Comparison of ENCODE assay signal across 1 cellular context in genomic region chr17:55286681-55287589, GRCh38.
A peak's percentile ranks its signal among the peaks of the same experiment; 100 is the strongest.
TF ChIP-seq lines count a peak whose summit lies in the region.

No MANE protein-coding gene starts in this region.

TF ChIP-seq in HepG2, 621 proteins besides CTCF, POLR2A, EP300 and RAD21 (continued from another document and continues in another):
- peak; percentile 98 for TF ChIP-seq TFE3 (CRISPR knock-in tag; IDR thresholded peaks at IDR 0.05)
- no peak for TF ChIP-seq ZNF619 (CRISPR knock-in tag; IDR thresholded peaks at IDR 0.05)
- TF ChIP-seq ZNF891 (CRISPR knock-in tag; IDR thresholded peaks at IDR 0.05) = no peak
- peak; percentile 51; the same call in 1 of the 2 replicates for TF ChIP-seq TMF1 (CRISPR knock-in tag; IDR thresholded peaks at IDR 0.05; ENCODE audit: low read depth)
- TF ChIP-seq HNF4A (CRISPR knock-in tag; IDR thresholded peaks at IDR 0.05) = peak; percentile 95
- TF ChIP-seq ZNF318 (CRISPR knock-in tag; IDR thresholded peaks at IDR 0.05) = no peak
- TF ChIP-seq ZNF770 (CRISPR knock-in tag; IDR thresholded peaks at IDR 0.05) = peak; percentile 56
- TF ChIP-seq SIX4 (CRISPR knock-in tag; IDR thresholded peaks at IDR 0.05) = peak; percentile 92
- no peak for TF ChIP-seq NFE2L1 (CRISPR knock-in tag; IDR thresholded peaks at IDR 0.05; ENCODE audit: borderline replicate concordance)
- peak; percentile 84; the same call in 1 of the 2 replicates for TF ChIP-seq FOXM1 (CRISPR knock-in tag; IDR thresholded peaks at IDR 0.05)
- peak; percentile 99 for TF ChIP-seq JUND (CRISPR knock-in tag; IDR thresholded peaks at IDR 0.05)
- no peak for TF ChIP-seq KAT2B (IDR thresholded peaks at IDR 0.05; ENCODE audit: borderline replicate concordance, low read depth, low read length)
- peak; percentile 94 for TF ChIP-seq BRD4 (CRISPR knock-in tag; IDR thresholded peaks at IDR 0.05)
- peak; percentile 19 for TF ChIP-seq MAZ (IDR thresholded peaks at IDR 0.05; ENCODE audit: borderline replicate concordance, low read depth, low read length)
- peak; percentile 49; the same call in 1 of the 2 replicates for TF ChIP-seq MAZ (CRISPR knock-in tag; IDR thresholded peaks at IDR 0.05; ENCODE audit: low read depth)
- peak; percentile 68 for TF ChIP-seq ZNF879 (CRISPR knock-in tag; IDR thresholded peaks at IDR 0.05)
- peak; percentile 98 for TF ChIP-seq TCF7L2 (IDR thresholded peaks at IDR 0.05; ENCODE audit: low read depth, low read length)
- no peak for TF ChIP-seq HCFC1 (IDR thresholded peaks at IDR 0.05; ENCODE audit: low read depth, low read length)
- peak; percentile 80 for TF ChIP-seq U2AF1 (optimal IDR thresholded peaks at IDR 0.05; ENCODE audit: low read depth, low read length)
- peak; percentile 100 for TF ChIP-seq NCOR1 (IDR thresholded peaks at IDR 0.05; ENCODE audit: borderline replicate concordance, low read length)
- peak; percentile 87; the same call in 1 of the 2 replicates for TF ChIP-seq TRIM24 (CRISPR knock-in tag; IDR thresholded peaks at IDR 0.05)
- peak; percentile 68; the same call in 1 of the 2 replicates for TF ChIP-seq ZNF816 (CRISPR knock-in tag; IDR thresholded peaks at IDR 0.05; ENCODE audit: borderline replicate concordance)
- TF ChIP-seq MEIS1 (CRISPR knock-in tag; IDR thresholded peaks at IDR 0.05; ENCODE audit: borderline replicate concordance) = no peak; the same call in 1 of the 2 replicates
- peak; percentile 80; the same call in 1 of the 2 replicates for TF ChIP-seq DDIT3 (CRISPR knock-in tag; IDR thresholded peaks at IDR 0.05)
- peak; percentile 85 for TF ChIP-seq MNT (IDR thresholded peaks at IDR 0.05)
- peak; percentile 92 for TF ChIP-seq ZNF281 (CRISPR knock-in tag; IDR thresholded peaks at IDR 0.05; ENCODE audit: borderline replicate concordance)
- TF ChIP-seq REST (IDR thresholded peaks at IDR 0.05; ENCODE audit: borderline replicate concordance in 1 of 2, low read depth in 1 of 2, low read length in 2 of 2) = peak in 1 of 2 experiments; percentile 73; a peak in 2 of 4 replicates
- 0 out of 2 replicates have a peak, but pooled peaks have one; percentile 68 for TF ChIP-seq ZNF160 (CRISPR knock-in tag; IDR thresholded peaks at IDR 0.05)
- peak; percentile 18; the same call in 1 of the 2 replicates for TF ChIP-seq ZFP36L1 (CRISPR knock-in tag; IDR thresholded peaks at IDR 0.05)
- TF ChIP-seq TEF (CRISPR knock-in tag; IDR thresholded peaks at IDR 0.05) = 0 out of 2 replicates have a peak, but pooled peaks have one; percentile 76
- TF ChIP-seq ZBTB20 (CRISPR knock-in tag; IDR thresholded peaks at IDR 0.05; ENCODE audit: borderline replicate concordance, low read depth) = peak; percentile 99
- peak in 1 of 2 experiments; percentile 25; a peak in 1 of 4 replicates for TF ChIP-seq HMGXB4 (CRISPR knock-in tag; IDR thresholded peaks at IDR 0.05; ENCODE audit: borderline replicate concordance in 1 of 2, low read depth in 1 of 2)
